In the genomic region with DNA sequence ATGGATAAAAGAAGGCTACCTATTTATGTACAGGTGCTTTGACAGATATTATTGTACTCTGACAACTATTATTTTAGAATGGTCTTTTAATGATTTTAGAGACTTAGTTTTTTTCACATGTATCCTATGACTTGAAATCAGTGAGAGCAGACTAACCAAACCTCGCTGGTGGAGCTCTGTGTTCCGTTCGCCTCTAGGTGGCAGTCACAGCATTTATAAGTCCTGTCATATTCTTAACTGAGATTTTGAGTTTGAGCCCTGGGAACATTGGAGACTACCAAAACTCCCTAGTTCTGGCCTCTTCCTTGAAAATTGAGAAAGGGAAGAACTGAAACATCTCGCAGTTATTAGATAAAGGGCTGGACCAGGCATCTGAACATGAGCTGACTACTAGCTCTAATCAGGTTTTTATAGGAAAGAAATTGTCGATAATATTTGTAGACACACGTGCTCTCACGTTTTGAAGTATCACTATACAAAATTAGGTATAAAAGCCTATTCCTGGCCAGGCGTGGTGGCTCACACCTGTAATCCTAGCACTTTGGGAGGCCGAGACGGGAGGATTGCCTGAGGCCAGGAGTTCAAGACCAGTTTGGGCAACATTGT, we compare ENCODE assay signal across 8 cellular contexts. TPM values are rescaled to one million over a fixed set of nuclear protein-coding genes. Genes with fewer than 3 reads are reported as not detected.
A peak's percentile ranks its signal among the peaks of the same experiment; 100 is the strongest.
DNase-seq lines count a peak whose midpoint lies in the region; ATAC-seq and TF ChIP-seq lines count a peak whose summit lies in the region.

No MANE protein-coding gene starts in this region.

- H3K4me3 ChIP-seq in SU-DHL-6 (ENCODE audit: insufficient read depth, low read length, poor library complexity, severe bottlenecking), result no peak overlapping the region
- H3K4me3 ChIP-seq in adipocyte (ENCODE audit: low read length), result no peak overlapping the region
- H3K4me3 ChIP-seq in heart right ventricle, result no peak overlapping the region

- peak; percentile 59 for DNase-seq in NCI-H1105 (lab: John Stamatoyannopoulos, UW)
- peak; percentile 97 for DNase-seq in adipocyte (ENCODE audit: low read depth)
- DNase-seq in heart right ventricle, result peak; percentile 46 to 84
- peak; percentile 84 for DNase-seq in renal cortical epithelial cell (ENCODE audit: low read depth)

- no peaks in the 10 kb centered on the region for H4K20me1 ChIP-seq in SU-DHL-6 (ENCODE audit: low read depth, low read length)

- H3K79me2 ChIP-seq in SU-DHL-6 (ENCODE audit: insufficient read depth, low read length), result no peaks in the 10 kb centered on the region

- 54 to 57% methylated on average over 10 of the region's 10 CpGs for WGBS in heart right ventricle, 2 donors

- H3K27me3 ChIP-seq in SU-DHL-6 (ENCODE audit: low read length), result no peaks in the 10 kb centered on the region
- H3K27me3 ChIP-seq in adipocyte (replicated peaks; ENCODE audit: control insufficient read depth, insufficient read depth, low read length), result no peaks in the 10 kb centered on the region
- no peaks in the 10 kb centered on the region for H3K27me3 ChIP-seq in heart right ventricle

- no peaks in the 10 kb centered on the region for H3K9me2 ChIP-seq in SU-DHL-6 (replicated peaks; ENCODE audit: insufficient read depth, low read length)

- no peaks in the 10 kb centered on the region for H3K36me3 ChIP-seq in SU-DHL-6 (ENCODE audit: low read length)
- peaks cover 14% of the 10 kb centered on the region for H3K36me3 ChIP-seq in adipocyte (ENCODE audit: control insufficient read depth, insufficient read depth, low read length, severe bottlenecking)
- peaks cover 0 to 28% (median 0%) of the 10 kb centered on the region in 9 donors for H3K36me3 ChIP-seq in heart right ventricle

- peak; percentile 75 for TF ChIP-seq CTCF in GM12872 (IDR thresholded peaks at IDR 0.05; ENCODE audit: insufficient read depth, low read depth, low read length)
- peak; percentile 94 for TF ChIP-seq CTCF in SU-DHL-6 (IDR thresholded peaks at IDR 0.05; ENCODE audit: insufficient read depth, low read length, poor library complexity, severe bottlenecking)
- peak; percentile 52 to 92 (median 79) for TF ChIP-seq CTCF in heart right ventricle (IDR thresholded peaks at IDR 0.05)

- peak in 7 of 8 donors; percentile 69 to 84 (median 74) for ATAC-seq in heart right ventricle
- ATAC-seq in GM21786 (IDR thresholded peaks at IDR 0.05; ENCODE audit: unreplicated experiment), result no peak
- ATAC-seq in GM19035 (IDR thresholded peaks at IDR 0.05; ENCODE audit: unreplicated experiment), result no peak

- no peak overlapping the region for H3K4me2 ChIP-seq in SU-DHL-6 (ENCODE audit: low read depth, low read length, poor library complexity, severe bottlenecking)

- intact Hi-C loops in heart right ventricle (cut with DNase I), result loop anchor here in 8 of 10 donors (1.0 to 10.0 kb wide), 10 partner anchors 85 to 645 kb away; no protein-coding TSS in a partner anchor

- peaks cover 14% of the 10 kb centered on the region for H3K4me1 ChIP-seq in adipocyte (ENCODE audit: control insufficient read depth, insufficient read depth, low read length)
- H3K4me1 ChIP-seq in heart right ventricle, result peaks cover 2 to 27% (median 17%) of the 10 kb centered on the region in 9 donors

- no peak overlapping the region for H2AFZ ChIP-seq in SU-DHL-6 (ENCODE audit: low read depth, low read length, severe bottlenecking)

- peaks cover 3% of the 10 kb centered on the region; the same call in 1 of the 2 replicates for H3F3A ChIP-seq in SU-DHL-6 (ENCODE audit: insufficient read depth)

- no peak overlapping the region for H3K27ac ChIP-seq in SU-DHL-6 (ENCODE audit: low read depth, low read length)
- no peak overlapping the region for H3K27ac ChIP-seq in heart right ventricle

- no peak overlapping the region for H3K9ac ChIP-seq in SU-DHL-6 (ENCODE audit: low read length)
- H3K9ac ChIP-seq in adipocyte (ENCODE audit: low read length), result no peak overlapping the region

- no peaks in the 10 kb centered on the region for H3K9me3 ChIP-seq in SU-DHL-6 (ENCODE audit: insufficient read depth, low read length)
- no peaks in the 10 kb centered on the region for H3K9me3 ChIP-seq in adipocyte (ENCODE audit: control insufficient read depth, low read length)
- H3K9me3 ChIP-seq in heart right ventricle, result no peaks in the 10 kb centered on the region

RNA-seq across cellular contexts. Expression of a gene that starts 48.3 kb away (rescaled TPM):
- total RNA-seq in heart right ventricle, result 10 to 100 TPM; 14.6 to 24.7 (median 18.5) TPM
- polyA plus RNA-seq in heart right ventricle, result 1 to 10 TPM; 5.6 to 7.7 TPM
- total RNA-seq in renal cortical epithelial cell, result 16.5 and 34.1 TPM in 2 replicates

RNA-seq across cellular contexts. Expression of a gene that starts 48.6 kb away (rescaled TPM):
- total RNA-seq in heart right ventricle (1 to 10 TPM; 6.3 to 8.9 (median 6.8) TPM), renal cortical epithelial cell (4.3 and 6.9 TPM in 2 replicates)
- polyA plus RNA-seq in heart right ventricle, result 10 to 100 TPM; 13.7 to 14.6 TPM

Comparison
In these comparisons a context has a peak if more than half of its experiments do, and no peak if none do; other contexts are left out.
1. ATAC-seq: peak in heart right ventricle (7 of 8); none in GM21786 (single experiment) and GM19035 (single experiment).
2. Peak in every context shown above with its lines, with median percentiles within 50 percentile points of each other: CTCF ChIP-seq and DNase-seq.